In the genomic region with DNA sequence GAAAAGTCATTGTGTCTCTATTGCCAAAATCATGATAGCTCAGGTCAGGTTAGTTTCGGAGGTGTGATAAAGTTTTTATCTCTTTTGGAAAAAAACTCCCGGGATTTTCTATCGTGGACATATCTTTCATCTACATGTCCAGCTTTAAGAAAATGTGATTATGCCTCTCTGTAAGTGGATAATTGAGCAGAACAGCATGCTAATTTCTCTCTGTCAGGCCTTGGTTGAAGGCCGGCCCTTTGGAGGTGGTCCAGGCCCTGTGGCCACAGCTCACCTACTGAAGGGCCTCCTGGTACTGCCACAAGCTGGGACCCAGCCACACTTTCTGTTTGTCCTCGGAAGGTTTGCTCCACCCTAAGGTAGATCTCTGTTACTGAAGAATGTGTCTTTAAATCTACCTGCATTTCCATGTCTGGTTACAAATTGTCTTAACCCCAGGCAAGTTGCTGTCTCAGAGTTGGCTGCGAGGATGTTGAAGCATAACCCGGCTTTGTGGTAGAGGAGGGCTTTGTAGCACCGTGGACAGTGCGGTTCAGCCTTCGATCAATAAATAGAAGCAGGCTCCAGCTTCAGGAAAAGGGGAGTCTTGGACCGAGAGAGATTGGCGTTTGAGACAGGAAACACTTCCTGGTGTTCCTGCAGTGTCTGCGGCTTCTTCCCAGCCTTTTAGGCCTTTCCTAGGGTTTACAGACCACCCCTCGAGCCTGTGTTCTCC, we compare ENCODE assay signal across 2 cellular contexts.
TF ChIP-seq lines count a peak whose summit lies in the region.

No MANE protein-coding gene starts in this region.

TF ChIP-seq in GM23338, 12 proteins besides CTCF, POLR2A, EP300 and RAD21 (continues in another document):
- TF ChIP-seq ZNF331 (CRISPR knock-in tag; IDR thresholded peaks at IDR 0.05; ENCODE audit: low read depth) (no peak), ZNF114 (CRISPR knock-in tag; IDR thresholded peaks at IDR 0.05) (no peak), EZH2phosphoT487 (IDR thresholded peaks at IDR 0.05; ENCODE audit: unreplicated experiment) (no peak), EZH2 (IDR thresholded peaks at IDR 0.05; ENCODE audit: low read depth, unreplicated experiment) (no peak), POLR2AphosphoS5 (IDR thresholded peaks at IDR 0.05; ENCODE audit: low read depth) (no peak), CREB1 (CRISPR knock-in tag; IDR thresholded peaks at IDR 0.05; ENCODE audit: low read depth) (no peak), STAT1 (IDR thresholded peaks at IDR 0.05; ENCODE audit: unreplicated experiment) (no peak), NANOG (IDR thresholded peaks at IDR 0.05; ENCODE audit: borderline replicate concordance) (no peak), JUNB (IDR thresholded peaks at IDR 0.05; ENCODE audit: unreplicated experiment) (no peak)
- TF ChIP-seq, protein P1, sequence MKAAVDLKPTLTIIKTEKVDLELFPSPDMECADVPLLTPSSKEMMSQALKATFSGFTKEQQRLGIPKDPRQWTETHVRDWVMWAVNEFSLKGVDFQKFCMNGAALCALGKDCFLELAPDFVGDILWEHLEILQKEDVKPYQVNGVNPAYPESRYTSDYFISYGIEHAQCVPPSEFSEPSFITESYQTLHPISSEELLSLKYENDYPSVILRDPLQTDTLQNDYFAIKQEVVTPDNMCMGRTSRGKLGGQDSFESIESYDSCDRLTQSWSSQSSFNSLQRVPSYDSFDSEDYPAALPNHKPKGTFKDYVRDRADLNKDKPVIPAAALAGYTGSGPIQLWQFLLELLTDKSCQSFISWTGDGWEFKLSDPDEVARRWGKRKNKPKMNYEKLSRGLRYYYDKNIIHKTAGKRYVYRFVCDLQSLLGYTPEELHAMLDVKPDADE (IDR thresholded peaks at IDR 0.05), result no peak
- TF ChIP-seq, protein P2, sequence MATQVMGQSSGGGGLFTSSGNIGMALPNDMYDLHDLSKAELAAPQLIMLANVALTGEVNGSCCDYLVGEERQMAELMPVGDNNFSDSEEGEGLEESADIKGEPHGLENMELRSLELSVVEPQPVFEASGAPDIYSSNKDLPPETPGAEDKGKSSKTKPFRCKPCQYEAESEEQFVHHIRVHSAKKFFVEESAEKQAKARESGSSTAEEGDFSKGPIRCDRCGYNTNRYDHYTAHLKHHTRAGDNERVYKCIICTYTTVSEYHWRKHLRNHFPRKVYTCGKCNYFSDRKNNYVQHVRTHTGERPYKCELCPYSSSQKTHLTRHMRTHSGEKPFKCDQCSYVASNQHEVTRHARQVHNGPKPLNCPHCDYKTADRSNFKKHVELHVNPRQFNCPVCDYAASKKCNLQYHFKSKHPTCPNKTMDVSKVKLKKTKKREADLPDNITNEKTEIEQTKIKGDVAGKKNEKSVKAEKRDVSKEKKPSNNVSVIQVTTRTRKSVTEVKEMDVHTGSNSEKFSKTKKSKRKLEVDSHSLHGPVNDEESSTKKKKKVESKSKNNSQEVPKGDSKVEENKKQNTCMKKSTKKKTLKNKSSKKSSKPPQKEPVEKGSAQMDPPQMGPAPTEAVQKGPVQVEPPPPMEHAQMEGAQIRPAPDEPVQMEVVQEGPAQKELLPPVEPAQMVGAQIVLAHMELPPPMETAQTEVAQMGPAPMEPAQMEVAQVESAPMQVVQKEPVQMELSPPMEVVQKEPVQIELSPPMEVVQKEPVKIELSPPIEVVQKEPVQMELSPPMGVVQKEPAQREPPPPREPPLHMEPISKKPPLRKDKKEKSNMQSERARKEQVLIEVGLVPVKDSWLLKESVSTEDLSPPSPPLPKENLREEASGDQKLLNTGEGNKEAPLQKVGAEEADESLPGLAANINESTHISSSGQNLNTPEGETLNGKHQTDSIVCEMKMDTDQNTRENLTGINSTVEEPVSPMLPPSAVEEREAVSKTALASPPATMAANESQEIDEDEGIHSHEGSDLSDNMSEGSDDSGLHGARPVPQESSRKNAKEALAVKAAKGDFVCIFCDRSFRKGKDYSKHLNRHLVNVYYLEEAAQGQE (IDR thresholded peaks at IDR 0.05; ENCODE audit: unreplicated experiment), result no peak

TF ChIP-seq in H1, 55 proteins besides CTCF, POLR2A, EP300 and RAD21:
- no peak for TF ChIP-seq POLR2AphosphoS5 (IDR thresholded peaks at IDR 0.05; ENCODE audit: low read depth, low read length)
- no peak for TF ChIP-seq PHF8 (conservative IDR thresholded peaks at IDR 0.05; ENCODE audit: low read depth, low read length)
- TF ChIP-seq TCF12 (IDR thresholded peaks at IDR 0.05; ENCODE audit: low read depth, low read length), result no peak
- no peak for TF ChIP-seq SAP30 (IDR thresholded peaks at IDR 0.05; ENCODE audit: insufficient read depth, insufficient replicate concordance, low read length)
